ENCODE assay signal across 1 cellular context in genomic region chr2:7722212-7722910, GRCh38.
TF ChIP-seq lines count a peak whose summit lies in the region.

No MANE protein-coding gene starts in this region.

TF ChIP-seq in IMR-90, 13 proteins besides CTCF, POLR2A, EP300 and RAD21 (continued from another document):
- TF ChIP-seq CHD1 (IDR thresholded peaks at IDR 0.05; ENCODE audit: low read depth, low read length), result no peak
- TF ChIP-seq SMC3 (IDR thresholded peaks at IDR 0.05; ENCODE audit: low read depth, low read length), result no peak
- no peak for TF ChIP-seq CEBPB (IDR thresholded peaks at IDR 0.05; ENCODE audit: low read depth, low read length)
- no peak for TF ChIP-seq MXI1 (IDR thresholded peaks at IDR 0.05; ENCODE audit: borderline replicate concordance, low read depth, low read length)
- no peak for TF ChIP-seq USF2 (IDR thresholded peaks at IDR 0.05; ENCODE audit: low read depth, low read length)
- TF ChIP-seq ELK1 (IDR thresholded peaks at IDR 0.05; ENCODE audit: borderline replicate concordance, low read depth, low read length), result no peak
